In genomic region chr21:44456207-44456914, GRCh38 we compare ENCODE assay signal across 10 cellular contexts. TPM values are rescaled to one million over a fixed set of nuclear protein-coding genes. Genes with fewer than 3 reads are reported as not detected.
DNase-seq lines count a peak whose midpoint lies in the region; ATAC-seq and TF ChIP-seq lines count a peak whose summit lies in the region.
"Had no signal": no experiment of that assay in that cellular context is flagged by ENCODE, and none has a peak within 500 bp of the region (broad histone marks: within the 10 kb centered on the region; RNA-seq: fewer than 3 reads in every experiment).

No MANE protein-coding gene starts in this region.

- H3K27ac ChIP-seq in mesodermal cell (ENCODE audit: low read depth, low read length, severe bottlenecking) (no peak overlapping the region), OCI-LY7 (ENCODE audit: low read depth, low read length, poor library complexity, severe bottlenecking) (no peak overlapping the region)

- H3K36me3 Mint-ChIP-seq in activated T-cell treated with anti-CD3 and anti-CD28 coated beads, Interleukin-2, amount 50 U/mL, for 24 hours (ENCODE audit: low read depth), result no peaks in the 10 kb centered on the region
- peaks cover 4% of the 10 kb centered on the region for H3K36me3 Mint-ChIP-seq in central memory CD8-positive, alpha-beta T cell (ENCODE audit: insufficient read depth)
- H3K36me3 Mint-ChIP-seq in type B pancreatic cell, result no peaks in the 10 kb centered on the region

- peaks cover 13% of the 10 kb centered on the region for H3K27me3 Mint-ChIP-seq in activated T-cell treated with anti-CD3 and anti-CD28 coated beads, Interleukin-2, amount 50 U/mL, for 24 hours
- H3K27me3 Mint-ChIP-seq in central memory CD8-positive, alpha-beta T cell, result peaks cover 14% of the 10 kb centered on the region
- peaks cover 5% of the 10 kb centered on the region for H3K27me3 Mint-ChIP-seq in type B pancreatic cell

- H3K4me1 ChIP-seq in mesodermal cell (ENCODE audit: control insufficient read depth, insufficient read depth, low read length, poor library complexity, severe bottlenecking) (no peaks in the 10 kb centered on the region), OCI-LY7 (ENCODE audit: insufficient read depth, low read length, poor library complexity, severe bottlenecking) (no peaks in the 10 kb centered on the region)
- H3K4me1 ChIP-seq: BE2C had no signal

- intact Hi-C loops in OCI-LY7 (cut with micrococcal nuclease; ENCODE audit: unreplicated experiment), result no loop called here

- no peaks in the 10 kb centered on the region for H3K9me2 ChIP-seq in OCI-LY7 (ENCODE audit: insufficient read depth, low read length)

- TF ChIP-seq CTCF in type B pancreatic cell (conservative IDR thresholded peaks at IDR 0.05) (no peak), OCI-LY7 (conservative IDR thresholded peaks at IDR 0.05; ENCODE audit: low read length) (no peak)

- ATAC-seq in central memory CD8-positive, alpha-beta T cell (replicated peaks; ENCODE audit: extremely low read depth, poor library complexity, severe bottlenecking), result no peak
- ATAC-seq in GM21515 (IDR thresholded peaks at IDR 0.05; ENCODE audit: unreplicated experiment), result no peak

- DNase-seq in activated T-cell treated with anti-CD3 and anti-CD28 coated beads, Interleukin-2, amount 50 U/mL, for 24 hours, result no peak
- no peak for DNase-seq in activated T-cell treated with anti-CD3 and anti-CD28 coated beads for 4 hours
- DNase-seq in central memory CD8-positive, alpha-beta T cell (ENCODE audit: low spot score in 2 of 2), result no peak
- no peak for DNase-seq in type B pancreatic cell (ENCODE audit: extremely low spot score, unreplicated experiment)
- DNase-seq in cortex of kidney (lab: John Stamatoyannopoulos, UW), result no peak
- no peak for DNase-seq in OCI-LY7 (ENCODE audit: low spot score)
- DNase-seq: BE2C, NCI-H1694 had no signal

- H3K4me2 ChIP-seq in OCI-LY7 (ENCODE audit: low read length), result no peak overlapping the region

- 88 to 91% methylated on average over 29 to 36 of the region's 36 CpGs for WGBS in mesodermal cell (ENCODE audit: insufficient coverage in 2 of 2), 2 experiments

- H3K9me3 ChIP-seq in mesodermal cell (ENCODE audit: control insufficient read depth, low read length), result peaks cover 10% of the 10 kb centered on the region
- no peaks in the 10 kb centered on the region for H3K9me3 ChIP-seq in OCI-LY7 (ENCODE audit: low read length)

- no peaks in the 10 kb centered on the region for H3K79me2 ChIP-seq in OCI-LY7 (ENCODE audit: insufficient read depth, low read depth, low read length)

- peak overlapping the region; percentile 57 for H3K4me3 Mint-ChIP-seq in activated T-cell treated with anti-CD3 and anti-CD28 coated beads, Interleukin-2, amount 50 U/mL, for 24 hours
- peak overlapping the region; percentile 65 for H3K4me3 Mint-ChIP-seq in central memory CD8-positive, alpha-beta T cell
- peak overlapping the region; percentile 70 for H3K4me3 Mint-ChIP-seq in type B pancreatic cell

- BruUV-seq in OCI-LY7 (replicated peaks; lab: Mats Ljungman, UMichigan), result no TSS peak

- CTCF ChIA-PET in OCI-LY7 (lab: Charles Lee; ENCODE audit: unreplicated experiment), result no interaction called here

- H3K36me3 ChIP-seq in mesodermal cell (ENCODE audit: control insufficient read depth, insufficient read depth, low read length) (peaks cover 8% of the 10 kb centered on the region), OCI-LY7 (ENCODE audit: insufficient read depth, low read length) (no peaks in the 10 kb centered on the region)
- H3K36me3 ChIP-seq: BE2C had no signal

- no peaks in the 10 kb centered on the region for H4K20me1 ChIP-seq in OCI-LY7 (ENCODE audit: insufficient read depth, low read length)

- POLR2A ChIA-PET in OCI-LY7 (lab: Charles Lee), result no interaction called here

- no peak overlapping the region for H3K27ac Mint-ChIP-seq in activated T-cell treated with anti-CD3 and anti-CD28 coated beads, Interleukin-2, amount 50 U/mL, for 24 hours
- no peak overlapping the region for H3K27ac Mint-ChIP-seq in central memory CD8-positive, alpha-beta T cell (ENCODE audit: low read depth)
- H3K27ac Mint-ChIP-seq in type B pancreatic cell, result no peak overlapping the region

- H3K4me3 ChIP-seq in mesodermal cell (ENCODE audit: extremely low read depth, insufficient read depth, low read length, poor library complexity, severe bottlenecking), result peak overlapping the region; percentile 64
- no peak overlapping the region for H3K4me3 ChIP-seq in OCI-LY7 (ENCODE audit: low read depth, low read length, poor library complexity, severe bottlenecking)

- peaks cover 3% of the 10 kb centered on the region for H3K9me3 Mint-ChIP-seq in activated T-cell treated with anti-CD3 and anti-CD28 coated beads, Interleukin-2, amount 50 U/mL, for 24 hours
- H3K9me3 Mint-ChIP-seq in central memory CD8-positive, alpha-beta T cell, result peaks cover 9% of the 10 kb centered on the region
- H3K9me3 Mint-ChIP-seq in type B pancreatic cell, result no peaks in the 10 kb centered on the region

- H2AFZ ChIP-seq in OCI-LY7 (ENCODE audit: low read length), result no peak overlapping the region

- peaks cover 4% of the 10 kb centered on the region for H3K4me1 Mint-ChIP-seq in activated T-cell treated with anti-CD3 and anti-CD28 coated beads, Interleukin-2, amount 50 U/mL, for 24 hours (ENCODE audit: low read depth)
- no peaks in the 10 kb centered on the region for H3K4me1 Mint-ChIP-seq in central memory CD8-positive, alpha-beta T cell
- H3K4me1 Mint-ChIP-seq in type B pancreatic cell (ENCODE audit: unreplicated experiment), result no peaks in the 10 kb centered on the region

RNA-seq across cellular contexts. Expression of gene LRRC3, which starts 1.1 kb away (rescaled TPM):
- 3.8 TPM for polyA plus RNA-seq in mesodermal cell (2013, experiment 1 of 2)
- polyA plus RNA-seq in mesodermal cell (2013, experiment 2 of 2), result 3.5 TPM
- total RNA-seq in type B pancreatic cell (ENCODE audit: low replicate concordance) (6.4 and 8.7 TPM in 2 replicates), OCI-LY7 (2022) (not detected in 2 replicates)
- total RNA-seq in OCI-LY7 (2014; rRNA removed; shearing (Covaris generic)), result not detected in 2 replicates
